ENCODE assay signal across 12 cellular contexts in genomic region chr11:102577182-102577581, GRCh38. TPM values are rescaled to one million over a fixed set of nuclear protein-coding genes. Genes with fewer than 3 reads are reported as not detected.
DNase-seq lines count a peak whose midpoint lies in the region; ATAC-seq, FAIRE-seq and TF ChIP-seq lines count a peak whose summit lies in the region.
"Had no signal": no experiment of that assay in that cellular context is flagged by ENCODE, and none has a peak within 500 bp of the region (broad histone marks: within the 10 kb centered on the region; RNA-seq: fewer than 3 reads in every experiment).

No MANE protein-coding gene starts in this region.

- FAIRE-seq in GM12878 (lab: Jason Lieb, UNC): no peak

- TF ChIP-seq RAD21 in GM12878 (IDR thresholded peaks at IDR 0.05; ENCODE audit: insufficient read depth, low read depth, low read length): no peak

- no peak for TF ChIP-seq EP300 in GM12878 (IDR thresholded peaks at IDR 0.05; ENCODE audit: borderline replicate concordance in 1 of 2, control insufficient read depth in 1 of 2, low read depth in 2 of 2, low read length in 2 of 2)

- H3K9me3 ChIP-seq in BLaER1: no peaks in the 10 kb centered on the region
- no peaks in the 10 kb centered on the region; the same call in 2 of the 3 replicates for H3K9me3 ChIP-seq in GM12878 (replicated peaks; ENCODE audit: control insufficient read depth, insufficient read depth, low read length)
- no peaks in the 10 kb centered on the region for H3K9me3 ChIP-seq in aorta (ENCODE audit: control insufficient read depth, low read length)
- H3K9me3 ChIP-seq: tibial nerve had no signal

- intact Hi-C loops in GM12878 (cut with micrococcal nuclease; ENCODE audit: unreplicated experiment) (no loop called here), aorta (cut with DNase I) (no loop called here), posterior cingulate gyrus (cut with DNase I) (no loop called here)

- CTCF ChIA-PET in GM12878 (lab: Yijun Ruan, JAX): interaction anchor here (1.0 to 4.9 kb wide), 4 partner anchors 12 to 36 kb away, joined by 3 to 28 read pairs (median 12); no protein-coding TSS in a partner anchor

- H3K4me2 ChIP-seq in BLaER1: peak overlapping the region; percentile 48
- peak overlapping the region; percentile 22; the same call in 1 of the 2 replicates for H3K4me2 ChIP-seq in GM12878 (ENCODE audit: control insufficient read depth, insufficient read depth)
- H3K4me2 ChIP-seq: GM23338 had no signal

- H3K79me2 ChIP-seq in GM12878 (ENCODE audit: control insufficient read depth, insufficient read depth, low read length): no peaks in the 10 kb centered on the region

- SMC1A ChIA-PET in GM12878 (lab: Charles Lee; ENCODE audit: uncharacterized antibody, unreplicated experiment): interaction anchor here (0.7 to 17.3 kb wide), 18 partner anchors 10 to 147 kb away, joined by 3 to 322 read pairs (median 4); no protein-coding TSS in a partner anchor

- no peak overlapping the region for H3K9ac ChIP-seq in BLaER1
- no peak overlapping the region for H3K9ac ChIP-seq in GM12878 (ENCODE audit: control insufficient read depth, insufficient read depth, low read length)

- no peak for TF ChIP-seq POLR2A in GM12878 (IDR thresholded peaks at IDR 0.05; ENCODE audit: low read depth, low read length)

- in situ Hi-C loops in GM12878 (cut with MboI): no loop called here

- H3K27me3 ChIP-seq in BLaER1: no peaks in the 10 kb centered on the region
- H3K27me3 ChIP-seq in HL-60 (ENCODE audit: insufficient read depth, poor library complexity, severe bottlenecking): no peaks in the 10 kb centered on the region
- no peaks in the 10 kb centered on the region for H3K27me3 ChIP-seq in GM12878 (replicated peaks in 1 of 2; ENCODE audit: control insufficient read depth in 2 of 2, insufficient read depth in 2 of 2, low read length in 1 of 2)
- no peaks in the 10 kb centered on the region for H3K27me3 ChIP-seq in aorta (ENCODE audit: control insufficient read depth in 1 of 2, insufficient read depth in 2 of 2, low read length in 1 of 2)
- H3K27me3 ChIP-seq: tibial nerve had no signal

- TF ChIP-seq CTCF in HL-60 (IDR thresholded peaks at IDR 0.05; ENCODE audit: insufficient read depth, low read length) (no peak), GM12878 (IDR thresholded peaks at IDR 0.05 in 2 of 3, conservative IDR thresholded peaks at IDR 0.05 in 1 of 3; ENCODE audit: control insufficient read depth in 2 of 3, extremely low read depth in 1 of 3, insufficient read depth in 1 of 3, low read depth in 3 of 3, low read length in 3 of 3) (no peak)

- no peaks in the 10 kb centered on the region for H4K20me1 ChIP-seq in BLaER1
- no peaks in the 10 kb centered on the region for H4K20me1 ChIP-seq in GM12878 (ENCODE audit: control insufficient read depth, insufficient read depth)

- peak; percentile 44 for ATAC-seq in GM19328 (IDR thresholded peaks at IDR 0.05; ENCODE audit: unreplicated experiment)
- peak; percentile 38 for ATAC-seq in GM12878
- no peak for ATAC-seq in aorta (ENCODE audit: low FRiP score)
- ATAC-seq: GM23338 had no signal

- no TSS peak for BruUV-seq in GM12878 (replicated peaks; lab: Mats Ljungman, UMichigan)

- H3K4me3 ChIP-seq in BLaER1 (no peak overlapping the region), HL-60 (replicated peaks; ENCODE audit: insufficient read depth, low read length) (no peak overlapping the region), GM12878 (no peak overlapping the region), aorta (ENCODE audit: low read length in 2 of 2) (no peak overlapping the region)
- H3K4me3 ChIP-seq: GM23338, tibial nerve had no signal

- no peak overlapping the region for H2AFZ ChIP-seq in GM12878 (ENCODE audit: control insufficient read depth, low read depth, low read length)
- H2AFZ ChIP-seq: GM23338 had no signal

- POLR2A ChIA-PET in GM12878 (lab: Charles Lee): interaction anchor here (0.5 to 5.7 kb wide), 9 partner anchors 11 to 31 kb away, joined by 3 to 59 read pairs (median 9); no protein-coding TSS in a partner anchor

- H3K4me1 ChIP-seq in BLaER1 (peaks cover 29% of the 10 kb centered on the region), GM12878 (ENCODE audit: control insufficient read depth, insufficient read depth, low read length) (peaks cover 12% of the 10 kb centered on the region; the same call in 1 of the 2 replicates), aorta (ENCODE audit: control insufficient read depth in 1 of 2, insufficient read depth in 2 of 2, low read length in 2 of 2) (no peaks in the 10 kb centered on the region)
- H3K4me1 ChIP-seq: tibial nerve had no signal

- no peaks in the 10 kb centered on the region for H3K36me3 ChIP-seq in BLaER1
- no peaks in the 10 kb centered on the region for H3K36me3 ChIP-seq in GM12878 (ENCODE audit: control insufficient read depth in 2 of 2, insufficient read depth in 2 of 2, low read length in 1 of 2)
- no peaks in the 10 kb centered on the region for H3K36me3 ChIP-seq in aorta (ENCODE audit: control insufficient read depth in 1 of 2, insufficient read depth in 2 of 2, low read length in 1 of 2)
- H3K36me3 ChIP-seq: tibial nerve had no signal

- H3K27ac ChIP-seq in BLaER1 (no peak overlapping the region), HL-60 (replicated peaks) (no peak overlapping the region), GM12878 (ENCODE audit: control insufficient read depth, insufficient read depth) (no peak overlapping the region), aorta (ENCODE audit: low read depth in 1 of 2, low read length in 2 of 2) (no peak overlapping the region)
- H3K27ac ChIP-seq: tibial nerve had no signal

- DNase-seq in HL-60 (ENCODE audit: low read depth in 1 of 2, low spot score in 1 of 2) (peak; percentile 22 to 56), GM12878 (ENCODE audit: low read depth, low spot score) (no peak), aorta (no peak), NCI-H524 treated with DMSO at 0.1 percent for 48 hours (lab: John Stamatoyannopoulos, UW) (no peak), posterior cingulate gyrus (no peak), cerebellar nuclear complex (lab: John Stamatoyannopoulos, UW) (no peak)
- DNase-seq: NCI-H1417 treated with DMSO at 0.1 percent for 48 hours had no signal

- RAD21 ChIA-PET in GM12878 (lab: Charles Lee; ENCODE audit: unreplicated experiment): interaction anchor here (1.1 to 8.1 kb wide), 13 partner anchors 10 to 39 kb away, joined by 3 to 102 read pairs (median 12); no protein-coding TSS in a partner anchor

TF ChIP-seq in GM12878, 131 proteins besides CTCF, POLR2A, EP300 and RAD21 (continues in another document):
- TF ChIP-seq STAT1 (conservative IDR thresholded peaks at IDR 0.05) (no peak), WRNIP1 (IDR thresholded peaks at IDR 0.05; ENCODE audit: borderline replicate concordance, low read depth, low read length) (no peak), ETV6 (conservative IDR thresholded peaks at IDR 0.05 in 1 of 2, IDR thresholded peaks at IDR 0.05 in 1 of 2; ENCODE audit: borderline replicate concordance in 1 of 2, low read depth in 1 of 2) (peak in 1 of 2 experiments; percentile 69; a peak in 1 of 4 replicates), HDAC2 (IDR thresholded peaks at IDR 0.05) (no peak), MEF2A (IDR thresholded peaks at IDR 0.05; ENCODE audit: insufficient read depth, low read depth, low read length) (peak; percentile 48; the same call in 1 of the 2 replicates), CBFB (IDR thresholded peaks at IDR 0.05; ENCODE audit: low read depth) (peak; percentile 80), GATAD2B (conservative IDR thresholded peaks at IDR 0.05; ENCODE audit: low read depth) (no peak), BACH1 (IDR thresholded peaks at IDR 0.05; ENCODE audit: borderline replicate concordance) (no peak), YBX1 (IDR thresholded peaks at IDR 0.05) (no peak), YY1 (IDR thresholded peaks at IDR 0.05; ENCODE audit: low read depth, low read length) (no peak), NBN (IDR thresholded peaks at IDR 0.05) (no peak), ZSCAN29 (IDR thresholded peaks at IDR 0.05) (no peak)

RNA-seq across cellular contexts. Expression of gene MMP7, which starts 46.6 kb away (rescaled TPM):
- total RNA-seq in GM12878 (2013; cell fraction: nucleolus; rRNA removed): 4.3 and 5.4 TPM in 2 replicates
- total RNA-seq in GM12878 (2014; rRNA removed): 0.68 and 1.7 TPM in 2 replicates
- total RNA-seq in GM12878 (2014; rRNA removed; fragmentation: Illumina TruSeq; extraction: Trizol): 1.1 and 1.7 TPM in 2 replicates
- total RNA-seq in GM12878 (2021): 1.0 and 1.2 TPM in 2 replicates
- 0.80 TPM for polyA plus RNA-seq in GM12878 (2011; ENCODE audit: low read depth)
- 18.0 and 19.9 TPM in 2 replicates for polyA plus RNA-seq in GM12878 (2011; rRNA removed)
- 11.7 and 14.3 TPM in 2 replicates for polyA plus RNA-seq in GM12878 (2011; cell fraction: cytosol; rRNA removed)
- 4.5 and 7.8 TPM in 2 replicates for polyA plus RNA-seq in GM12878 (2011; cell fraction: nucleus; rRNA removed)
- polyA plus RNA-seq in GM12878 (2012): 1.4 TPM in 2 replicates
- polyA plus RNA-seq in GM12878 (2014; fragmentation: Illumina TruSeq; extraction: Trizol): 0.62 and 1.2 TPM in 2 replicates
- polyA plus RNA-seq in GM12878 (2014; fragmentation: Nextera tagmentation; extraction: Ambion mirVana): 1 to 10 TPM; 1.6 to 1.7 TPM
- 0.52 and 0.92 TPM in 2 replicates for polyA plus RNA-seq in GM12878 (2014; rRNA removed)
- under 1 TPM; 0.63 to 0.68 TPM for polyA plus RNA-seq in GM12878 (2016; fragmentation: Nextera tagmentation; extraction: Ambion mirVana)
- polyA minus RNA-seq in GM12878 (2011; rRNA and poly(A)+ RNA removed): 5.3 and 10.9 TPM in 2 replicates
- polyA minus RNA-seq in GM12878 (2011; cell fraction: cytosol; rRNA and poly(A)+ RNA removed): 2.5 and 2.7 TPM in 2 replicates
- polyA minus RNA-seq in GM12878 (2011; cell fraction: nucleus; rRNA and poly(A)+ RNA removed): 0.97 and 1.1 TPM in 2 replicates
- 1 to 10 TPM in 1 of 2 donors, under 1 TPM in 1; 0.42 to 2.2 TPM for total RNA-seq in aorta
- polyA plus RNA-seq in aorta: not detected
- total RNA-seq: GM23338, skeletal muscle tissue, tibial nerve had no signal
- polyA plus RNA-seq: GM23338 had no signal

RNA-seq across cellular contexts. Expression of gene MMP20, which starts 48.0 kb away (rescaled TPM):
- total RNA-seq in GM12878 (2013; cell fraction: nucleolus; rRNA removed): not detected in 2 replicates
- total RNA-seq in GM12878 (2014; rRNA removed) (0.05 and 0.11 TPM in 2 replicates), GM12878 (2014; rRNA removed; fragmentation: Illumina TruSeq; extraction: Trizol) (0.14 and 0.36 TPM in 2 replicates), GM12878 (2021) (0.13 and 0.18 TPM in 2 replicates), aorta (not detected)
- polyA plus RNA-seq in GM12878 (2011; ENCODE audit: low read depth): not detected
- polyA plus RNA-seq in GM12878 (2011; rRNA removed) (0.57 and 2.6 TPM in 2 replicates), GM12878 (2014; fragmentation: Illumina TruSeq; extraction: Trizol) (0.11 and 0.19 TPM in 2 replicates), GM12878 (2014; fragmentation: Nextera tagmentation; extraction: Ambion mirVana) (under 1 TPM; 0.10 to 0.11 TPM), GM12878 (2014; rRNA removed) (0.11 and 0.24 TPM in 2 replicates), GM12878 (2016; fragmentation: Nextera tagmentation; extraction: Ambion mirVana) (not detected), aorta (not detected)
- polyA plus RNA-seq in GM12878 (2011; cell fraction: cytosol; rRNA removed): 0.18 and 0.27 TPM in 2 replicates
- 0.19 and 0.49 TPM in 2 replicates for polyA plus RNA-seq in GM12878 (2011; cell fraction: nucleus; rRNA removed)
- polyA plus RNA-seq in GM12878 (2012): not detected in 2 replicates
- polyA minus RNA-seq in GM12878 (2011; rRNA and poly(A)+ RNA removed): 0.21 and 0.22 TPM in 2 replicates
- polyA minus RNA-seq in GM12878 (2011; cell fraction: cytosol; rRNA and poly(A)+ RNA removed): 2.7 TPM in 1 of 2 replicates, not detected in the other
- not detected in 2 replicates for polyA minus RNA-seq in GM12878 (2011; cell fraction: nucleus; rRNA and poly(A)+ RNA removed)
- total RNA-seq: GM23338, skeletal muscle tissue, tibial nerve had no signal
- polyA plus RNA-seq: GM23338 had no signal

Comparison
In these comparisons a context has a peak if more than half of its experiments do, and no peak if none do; other contexts are left out.
1. DNase-seq: peak in HL-60 (2 of 2); none in GM12878 (single experiment), aorta (0 of 2), NCI-H524 treated with DMSO at 0.1 percent for 48 hours (single experiment), posterior cingulate gyrus (0 of 10) and cerebellar nuclear complex (0 of 2).